In the genomic region with DNA sequence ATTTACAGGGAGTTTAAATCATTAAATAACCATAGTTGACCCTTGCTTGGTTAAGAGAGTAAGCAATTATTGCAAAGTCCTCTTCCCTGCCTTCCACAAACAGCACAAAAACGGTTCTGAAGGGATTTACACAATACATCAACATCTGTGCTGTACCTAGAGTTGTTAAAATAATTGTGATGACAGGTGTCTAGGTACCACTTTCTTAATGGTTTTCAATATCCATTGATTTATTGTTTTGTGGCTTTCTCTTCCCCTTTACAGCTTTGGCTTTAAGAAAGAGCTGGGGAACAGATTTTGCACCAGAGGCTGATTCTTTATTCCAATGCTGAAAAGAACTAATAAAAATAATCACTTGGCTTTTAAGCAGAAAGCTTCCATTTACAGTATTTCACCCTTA, we compare ENCODE assay signal across 8 cellular contexts. TPM values are rescaled to one million over a fixed set of nuclear protein-coding genes. Genes with fewer than 3 reads are reported as not detected.
DNase-seq lines count a peak whose midpoint lies in the region; ATAC-seq, FAIRE-seq and TF ChIP-seq lines count a peak whose summit lies in the region.

No MANE protein-coding gene starts in this region.

- DNase-seq in NCI-H2171 treated with DMSO at 0.1 percent for 48 hours (lab: John Stamatoyannopoulos, UW) = peak; percentile 61
- no peak for DNase-seq in NCI-H2171 (lab: John Stamatoyannopoulos, UW)
- peak; percentile 63 for DNase-seq in SK-N-DZ (ENCODE audit: low spot score)
- DNase-seq in tibial artery = no peak
- DNase-seq in pancreas = no peak
- DNase-seq in left lobe of liver (ENCODE audit: low spot score) = no peak

- H3K27me3 ChIP-seq in iPS-20b (ENCODE audit: insufficient read depth, low read length) = peaks cover 8% of the 10 kb centered on the region
- no peaks in the 10 kb centered on the region for H3K27me3 ChIP-seq in tibial artery
- no peaks in the 10 kb centered on the region for H3K27me3 ChIP-seq in pancreas

- H3K4me3 ChIP-seq in iPS-20b (ENCODE audit: low read length) = peak overlapping the region; percentile 84
- H3K4me3 ChIP-seq in tibial artery = peak overlapping the region; percentile 78 to 88
- H3K4me3 ChIP-seq in pancreas = peak overlapping the region in 2 of 4 donors; percentile 74

- H3K27ac ChIP-seq in iPS-20b (ENCODE audit: low read length) (no peak overlapping the region), tibial artery (peak overlapping the region in 1 of 2 donors; percentile 80), pancreas (peak overlapping the region in 2 of 4 donors; percentile 95)

- no peak for FAIRE-seq in pancreas (lab: Jason Lieb, UNC)

- TF ChIP-seq CTCF in tibial artery (IDR thresholded peaks at IDR 0.05) (no peak), pancreas (IDR thresholded peaks at IDR 0.05) (no peak)

- ATAC-seq in pancreas (no peak), GM19324 (IDR thresholded peaks at IDR 0.05; ENCODE audit: low FRiP score, unreplicated experiment) (no peak), left lobe of liver (no peak)

- intact Hi-C loops in tibial artery (cut with DNase I; ENCODE audit: low total_unique reads) = loop anchor here (10.0 kb wide), 1 partner anchor 72 kb away; no protein-coding TSS in a partner anchor
- intact Hi-C loops in pancreas (cut with DNase I) = loop anchor here in 1 of 3 donors (5.0 kb wide), 1 partner anchor 1026 kb away; no protein-coding TSS in a partner anchor

- H3K36me3 ChIP-seq in iPS-20b (ENCODE audit: insufficient read depth, low read depth, low read length) (peaks cover 17% of the 10 kb centered on the region), tibial artery (no peaks in the 10 kb centered on the region), pancreas (no peaks in the 10 kb centered on the region)

- 0 to 6% methylated on average over 1 of the region's 1 CpG for WGBS in pancreas, 2 donors

- H3K9ac ChIP-seq in iPS-20b (ENCODE audit: low read depth, low read length) = peak overlapping the region; percentile 13; the same call in 1 of the 2 replicates

- H3K9me3 ChIP-seq in iPS-20b (ENCODE audit: insufficient read depth, low read depth, low read length) = no peaks in the 10 kb centered on the region
- H3K9me3 ChIP-seq in tibial artery = no peaks in the 10 kb centered on the region
- H3K9me3 ChIP-seq in pancreas = no peaks in the 10 kb centered on the region

- H3K4me1 ChIP-seq in iPS-20b (ENCODE audit: insufficient read depth, low read length) (peaks cover 7% of the 10 kb centered on the region), tibial artery (peaks cover 2 to 8% (median 7%) of the 10 kb centered on the region in 4 donors), pancreas (peaks cover 0 to 4% (median 0%) of the 10 kb centered on the region in 3 donors)

RNA-seq across cellular contexts. Expression of gene SOX4, which starts 0.6 kb away (rescaled TPM):
- polyA plus RNA-seq in SK-N-DZ (2014; cell fraction: cytosol; rRNA removed) = 39.6 and 42.6 TPM in 2 replicates
- polyA plus RNA-seq in SK-N-DZ (2014; cell fraction: nucleus; rRNA removed) = 27.2 and 29.4 TPM in 2 replicates
- 10 to 100 TPM in 5 of 6 donors, 1 to 10 TPM in 1; 9.7 to 61.9 (median 13.3) TPM for total RNA-seq in pancreas
- polyA plus RNA-seq in pancreas = 1 to 10 TPM; 4.7 to 8.7 TPM
- 1.7 TPM for total RNA-seq in left lobe of liver

Comparison
In these comparisons a context has a peak if more than half of its experiments do, and no peak if none do; other contexts are left out.
1. DNase-seq: peak in NCI-H2171 treated with DMSO at 0.1 percent for 48 hours (single experiment) and SK-N-DZ (single experiment); none in NCI-H2171 (single experiment), tibial artery (0 of 2), pancreas (0 of 6) and left lobe of liver (single experiment).